Comparison of ENCODE assay signal across 20 cellular contexts in genomic region chr7:157306836-157307533, GRCh38. TPM values are rescaled to one million over a fixed set of nuclear protein-coding genes. Genes with fewer than 3 reads are reported as not detected.
A peak's percentile ranks its signal among the peaks of the same experiment; 100 is the strongest.
DNase-seq lines count a peak whose midpoint lies in the region; ATAC-seq and TF ChIP-seq lines count a peak whose summit lies in the region.
"Had no signal": no experiment of that assay in that cellular context is flagged by ENCODE, and none has a peak within 500 bp of the region (broad histone marks: within the 10 kb centered on the region; RNA-seq: fewer than 3 reads in every experiment).

No MANE protein-coding gene starts in this region.

- TF ChIP-seq POLR2A in IMR-90 (IDR thresholded peaks at IDR 0.05; ENCODE audit: low read depth, low read length): no peak

- no peaks in the 10 kb centered on the region for H3K9me3 Mint-ChIP-seq in activated T-cell treated with anti-CD3 and anti-CD28 coated beads, Interleukin-2, amount 50 U/mL, for 72 hours
- no peaks in the 10 kb centered on the region for H3K9me3 Mint-ChIP-seq in effector memory CD8-positive, alpha-beta T cell
- no peaks in the 10 kb centered on the region for H3K9me3 Mint-ChIP-seq in stimulated activated effector memory CD8-positive, alpha-beta T cell treated with anti-CD3 and anti-CD28 coated beads, Interleukin-12 subunit alpha, Interleukin-12 subunit beta, amount 100 ng/mL, for 72 hours
- H3K9me3 Mint-ChIP-seq: CD4-positive, CD25-positive, alpha-beta regulatory T cell; neural crest cell had no signal

- no peaks in the 10 kb centered on the region for H3K9me3 ChIP-seq in IMR-90 (ENCODE audit: control insufficient read depth, insufficient read depth, low read length)
- H3K9me3 ChIP-seq: body of pancreas, HAP-1, left lung, prostate gland, tibial nerve had no signal

- no TSS peak for BruUV-seq in IMR-90 (replicated peaks; lab: Mats Ljungman, UMichigan)

- CTCF ChIA-PET in IMR-90 (lab: Yijun Ruan, JAX): no interaction called here

- peak overlapping the region; percentile 47 for H4K91ac ChIP-seq in IMR-90 (ENCODE audit: insufficient read depth, low read depth, low read length)

- H2BK120ac ChIP-seq in IMR-90 (ENCODE audit: low read depth, low read length): peak overlapping the region; percentile 81

- no peaks in the 10 kb centered on the region for H3K27me3 Mint-ChIP-seq in activated T-cell treated with anti-CD3 and anti-CD28 coated beads, Interleukin-2, amount 50 U/mL, for 72 hours (ENCODE audit: low read depth)
- H3K27me3 Mint-ChIP-seq in effector memory CD8-positive, alpha-beta T cell: no peaks in the 10 kb centered on the region

- H3K9me1 ChIP-seq in IMR-90 (ENCODE audit: insufficient read depth, low read length): peaks cover 30% of the 10 kb centered on the region

- H3K14ac ChIP-seq in IMR-90 (replicated peaks; ENCODE audit: low read depth, low read length): no peak overlapping the region

- peak overlapping the region; percentile 73 for H2AK9ac ChIP-seq in IMR-90 (replicated peaks; ENCODE audit: low read depth, low read length, poor library complexity)

- no peak overlapping the region for H3K56ac ChIP-seq in IMR-90 (ENCODE audit: extremely low read depth, insufficient read depth, low read length)

- peak overlapping the region; percentile 63 for H3K27ac Mint-ChIP-seq in activated T-cell treated with anti-CD3 and anti-CD28 coated beads, Interleukin-2, amount 50 U/mL, for 72 hours
- peak overlapping the region; percentile 66 to 90 for H3K27ac Mint-ChIP-seq in effector memory CD8-positive, alpha-beta T cell
- peak overlapping the region; percentile 66 for H3K27ac Mint-ChIP-seq in stimulated activated effector memory CD8-positive, alpha-beta T cell treated with anti-CD3 and anti-CD28 coated beads, Interleukin-12 subunit alpha, Interleukin-12 subunit beta, amount 100 ng/mL, for 72 hours

- in situ Hi-C loops in IMR-90 (cut with MboI; ENCODE audit: low sequenced_read_pairs): no loop called here

- H3K4me3 ChIP-seq in IMR-90 (ENCODE audit: insufficient read depth, low read depth, low read length): no peak overlapping the region
- H3K4me3 ChIP-seq: body of pancreas, HAP-1, left lung, prostate gland, tibial nerve had no signal

- no peak for TF ChIP-seq CTCF in IMR-90 (conservative IDR thresholded peaks at IDR 0.05; ENCODE audit: low read depth, low read length)

- H3K18ac ChIP-seq in IMR-90 (ENCODE audit: low read depth, low read length): no peak overlapping the region

- 94% methylated on average over 15 of the region's 20 CpGs; no CpG with 5 or more reads in 1 of the 2 experiments for WGBS in IMR-90 (ENCODE audit: extremely low coverage in 2 of 2, insufficient read length in 1 of 2), 2 experiments

- H3K4me3 Mint-ChIP-seq in activated T-cell treated with anti-CD3 and anti-CD28 coated beads, Interleukin-2, amount 50 U/mL, for 72 hours: peak overlapping the region in 1 of 2 donors; percentile 47
- no peak overlapping the region for H3K4me3 Mint-ChIP-seq in effector memory CD8-positive, alpha-beta T cell
- H3K4me3 Mint-ChIP-seq in stimulated activated effector memory CD8-positive, alpha-beta T cell treated with anti-CD3 and anti-CD28 coated beads, Interleukin-12 subunit alpha, Interleukin-12 subunit beta, amount 100 ng/mL, for 72 hours: peak overlapping the region; percentile 24
- H3K4me3 Mint-ChIP-seq: neural crest cell had no signal

- H3K27me3 ChIP-seq in IMR-90 (ENCODE audit: control insufficient read depth, insufficient read depth, low read length): no peaks in the 10 kb centered on the region
- H3K27me3 ChIP-seq: body of pancreas, left lung, tibial nerve had no signal

- H3K4me2 ChIP-seq in IMR-90 (ENCODE audit: low read depth, low read length): no peak overlapping the region

- no peak overlapping the region for H3K23ac ChIP-seq in IMR-90 (ENCODE audit: low read depth, low read length)

- no peak for TF ChIP-seq RAD21 in IMR-90 (IDR thresholded peaks at IDR 0.05; ENCODE audit: low read length)

- H3K4me1 ChIP-seq in IMR-90 (ENCODE audit: control insufficient read depth, insufficient read depth, low read length): peaks cover 18% of the 10 kb centered on the region
- H3K4me1 ChIP-seq: body of pancreas, prostate gland had no signal

- H2AK5ac ChIP-seq in IMR-90 (ENCODE audit: low read depth, low read length): peak overlapping the region; percentile 74

- peak overlapping the region; percentile 63 for H2BK20ac ChIP-seq in IMR-90 (ENCODE audit: low read depth, low read length)

- H4K20me1 ChIP-seq in IMR-90 (ENCODE audit: insufficient read depth, low read length): no peaks in the 10 kb centered on the region

- H3K36me3 Mint-ChIP-seq in activated T-cell treated with anti-CD3 and anti-CD28 coated beads, Interleukin-2, amount 50 U/mL, for 72 hours (ENCODE audit: insufficient read depth in 2 of 2): no peaks in the 10 kb centered on the region
- H3K36me3 Mint-ChIP-seq in effector memory CD8-positive, alpha-beta T cell (ENCODE audit: insufficient read depth): peaks cover 18% of the 10 kb centered on the region
- peaks cover 19% of the 10 kb centered on the region for H3K36me3 Mint-ChIP-seq in stimulated activated effector memory CD8-positive, alpha-beta T cell treated with anti-CD3 and anti-CD28 coated beads, Interleukin-12 subunit alpha, Interleukin-12 subunit beta, amount 100 ng/mL, for 72 hours
- H3K36me3 Mint-ChIP-seq: CD4-positive, CD25-positive, alpha-beta regulatory T cell had no signal

- H2BK5ac ChIP-seq in IMR-90 (ENCODE audit: low read depth, low read length, poor library complexity, severe bottlenecking): no peak overlapping the region

- no peak overlapping the region for H4K5ac ChIP-seq in IMR-90 (ENCODE audit: low read depth, low read length)

- H2AFZ ChIP-seq in IMR-90 (replicated peaks; ENCODE audit: low read length, poor library complexity): peak overlapping the region; percentile 14

- H3K27ac ChIP-seq in IMR-90 (ENCODE audit: insufficient read depth, low read length): no peak overlapping the region
- no peak overlapping the region for H3K27ac ChIP-seq in substantia nigra (ENCODE audit: low read depth, low read length, poor library complexity, severe bottlenecking)
- H3K27ac ChIP-seq: body of pancreas, left lung, prostate gland, tibial nerve, VCaP had no signal

- intact Hi-C loops in IMR-90 (cut with micrococcal nuclease): no loop called here

- dilution Hi-C loops in IMR-90 (cut with HindIII; ENCODE audit: low sequenced_read_pairs, unreplicated experiment): no loop called here

- peaks cover 0 to 9% of the 10 kb centered on the region in 2 experiments; a peak in 2 of 4 replicates for H3K79me1 ChIP-seq in IMR-90 (ENCODE audit: low read depth in 1 of 2, low read length in 2 of 2)

- peak overlapping the region in 1 of 2 experiments; percentile 2; a peak in 1 of 4 replicates for H4K8ac ChIP-seq in IMR-90 (ENCODE audit: low read depth in 2 of 2, low read length in 2 of 2)

- POLR2A ChIA-PET in IMR-90 (lab: Charles Lee; ENCODE audit: unreplicated experiment): no interaction called here

- peak overlapping the region; percentile 69 for H3K4ac ChIP-seq in IMR-90 (ENCODE audit: low read depth, low read length)

- no peak for ATAC-seq in activated T-cell treated with anti-CD3 and anti-CD28 coated beads, Interleukin-2, amount 50 U/mL, for 72 hours (replicated peaks in 1 of 2)
- no peak for ATAC-seq in IMR-90 (ENCODE audit: low read depth)
- ATAC-seq in effector memory CD8-positive, alpha-beta T cell (replicated peaks): no peak
- ATAC-seq in stimulated activated effector memory CD8-positive, alpha-beta T cell treated with anti-CD3 and anti-CD28 coated beads, Interleukin-12 subunit alpha, Interleukin-12 subunit beta, amount 100 ng/mL, for 72 hours: no peak
- ATAC-seq in GM21723 (IDR thresholded peaks at IDR 0.05; ENCODE audit: unreplicated experiment): no peak
- ATAC-seq: body of pancreas, left lung had no signal

- no peaks in the 10 kb centered on the region for H3K36me3 ChIP-seq in IMR-90 (ENCODE audit: control insufficient read depth, insufficient read depth, low read length)
- H3K36me3 ChIP-seq: HAP-1, left lung, prostate gland, tibial nerve had no signal

- no peak for DNase-seq in activated T-cell treated with anti-CD3 and anti-CD28 coated beads, Interleukin-2, amount 50 U/mL, for 72 hours
- DNase-seq in activated T-cell treated with anti-CD3 and anti-CD28 coated beads for 4 hours (no peak), IMR-90 (no peak), ecto neural progenitor cell (ENCODE audit: low spot score) (no peak), substantia nigra (lab: John Stamatoyannopoulos, UW) (no peak)
- no peak for DNase-seq in effector memory CD8-positive, alpha-beta T cell
- DNase-seq in stimulated activated effector memory CD8-positive, alpha-beta T cell treated with anti-CD3 and anti-CD28 coated beads, Interleukin-12 subunit alpha, Interleukin-12 subunit beta, amount 100 ng/mL, for 72 hours (ENCODE audit: low spot score in 2 of 2): no peak
- DNase-seq: body of pancreas; NCI-H1105; NCI-H526 treated with DMSO at 0.1 percent for 48 hours; SHP77; stimulated activated naive CD4-positive, alpha-beta T cell had no signal

- peaks cover 54% of the 10 kb centered on the region for H3K4me1 Mint-ChIP-seq in activated T-cell treated with anti-CD3 and anti-CD28 coated beads, Interleukin-2, amount 50 U/mL, for 72 hours (ENCODE audit: low read depth)
- H3K4me1 Mint-ChIP-seq in effector memory CD8-positive, alpha-beta T cell (ENCODE audit: low read depth in 2 of 2): peaks cover 27 to 28% of the 10 kb centered on the region in 2 donors
- peaks cover 55% of the 10 kb centered on the region for H3K4me1 Mint-ChIP-seq in stimulated activated effector memory CD8-positive, alpha-beta T cell treated with anti-CD3 and anti-CD28 coated beads, Interleukin-12 subunit alpha, Interleukin-12 subunit beta, amount 100 ng/mL, for 72 hours

- H2BK15ac ChIP-seq in IMR-90 (ENCODE audit: low read depth, low read length): peak overlapping the region; percentile 25; the same call in 2 of the 3 replicates

- no peak overlapping the region for H3K9ac ChIP-seq in IMR-90 (ENCODE audit: low read depth, low read length)

TF ChIP-seq in IMR-90, 13 proteins besides CTCF, POLR2A, EP300 and RAD21 (continues in another document):
- TF ChIP-seq RFX5 (IDR thresholded peaks at IDR 0.05; ENCODE audit: low read depth, low read length): no peak
- TF ChIP-seq USF2 (IDR thresholded peaks at IDR 0.05; ENCODE audit: low read depth, low read length): no peak
- TF ChIP-seq MAFK (IDR thresholded peaks at IDR 0.05; ENCODE audit: low read depth, low read length): no peak
- no peak for TF ChIP-seq RCOR1 (IDR thresholded peaks at IDR 0.05; ENCODE audit: insufficient replicate concordance, low read length)

RNA-seq across cellular contexts. Expression of gene DNAJB6, which starts 29.8 kb away (rescaled TPM):
- total RNA-seq in activated T-cell treated with anti-CD3 and anti-CD28 coated beads, Interleukin-2, amount 50 U/mL, for 72 hours: 100 to 1,000 TPM; 103 to 116 TPM
- 93.4 and 155 TPM in 2 replicates for total RNA-seq in IMR-90 (2012; rRNA removed)
- 127 and 165 TPM in 2 replicates for polyA plus RNA-seq in IMR-90 (2012; rRNA removed)
- polyA plus RNA-seq in IMR-90 (2012; cell fraction: cytosol; rRNA removed): 56.9 and 61.4 TPM in 2 replicates
- polyA plus RNA-seq in IMR-90 (2012; cell fraction: nucleus; rRNA removed; ENCODE audit: low replicate concordance): 52.2 and 98.8 TPM in 2 replicates
